ENCODE assay signal across 8 cellular contexts in the genomic region with DNA sequence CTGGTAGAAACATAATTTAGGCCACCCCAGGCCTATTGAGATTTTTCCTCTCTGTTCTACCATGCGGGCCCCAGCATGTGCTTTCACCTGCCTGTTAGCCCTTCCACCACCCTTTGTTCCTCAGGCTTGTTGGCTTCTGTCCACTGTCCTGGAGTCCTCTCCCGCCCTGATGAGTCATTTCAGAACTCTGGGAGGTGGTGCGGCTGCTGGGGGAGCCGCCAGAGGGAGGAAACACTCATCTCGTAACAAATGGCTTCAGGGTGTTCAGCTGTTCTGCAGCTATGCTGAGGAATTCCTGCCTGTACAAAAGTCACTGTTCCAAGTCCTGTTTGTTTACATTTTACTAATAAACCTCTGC. TPM values are rescaled to one million over a fixed set of nuclear protein-coding genes. Genes with fewer than 3 reads are reported as not detected.
DNase-seq lines count a peak whose midpoint lies in the region; ATAC-seq and TF ChIP-seq lines count a peak whose summit lies in the region.

No MANE protein-coding gene starts in this region.

- no peak overlapping the region for H3K27ac Mint-ChIP-seq in activated naive CD8-positive, alpha-beta T cell treated with anti-CD3 and anti-CD28 coated beads, Interleukin-2, amount 50 U/mL, for 24 hours
- H3K27ac Mint-ChIP-seq in activated T-helper 1 cell treated with anti-CD3 and anti-CD28 coated beads, Interleukin-12 subunit alpha, Interleukin-12 subunit beta, Interleukin-2, Interleukin-4 antibody, amounts not matched to agents 30 ng/mL and 10 ng/mL and 1 ng/mL, durations not matched to agents 14 hours and 24 hours and 36 hours, result no peak overlapping the region

- TF ChIP-seq CTCF in SK-N-SH (IDR thresholded peaks at IDR 0.05), result peak; percentile 60
- TF ChIP-seq CTCF in foreskin fibroblast (IDR thresholded peaks at IDR 0.05; ENCODE audit: low read depth, low read length), result peak; percentile 60
- no peak for TF ChIP-seq CTCF in omental fat pad (IDR thresholded peaks at IDR 0.05)

- TF ChIP-seq RAD21 in SK-N-SH (IDR thresholded peaks at IDR 0.05; ENCODE audit: low read length), result no peak; the same call in 1 of the 2 replicates

- H3F3A ChIP-seq in SK-N-SH (replicated peaks; ENCODE audit: insufficient read depth), result peaks cover 20% of the 10 kb centered on the region

- no peaks in the 10 kb centered on the region for H3K9me2 ChIP-seq in SK-N-SH

- H3K9me3 ChIP-seq in SK-N-SH, result no peaks in the 10 kb centered on the region

- peak overlapping the region; percentile 73 to 86 for H3K27ac ChIP-seq in SK-N-SH (ENCODE audit: low read depth in 2 of 2, low read length in 1 of 2)

- H3K4me2 ChIP-seq in SK-N-SH, result peak overlapping the region; percentile 56

- CTCF ChIA-PET in SK-N-SH (lab: Yijun Ruan, JAX), result no interaction called here

- H2AFZ ChIP-seq in SK-N-SH (ENCODE audit: low read depth), result peak overlapping the region; percentile 57; the same call in 1 of the 2 replicates

- peak; percentile 34 to 90; a peak in 2 of 4 replicates for TF ChIP-seq EP300 in SK-N-SH (IDR thresholded peaks at IDR 0.05; ENCODE audit: borderline replicate concordance in 1 of 2, low read depth in 1 of 2, low read length in 1 of 2)

- no peaks in the 10 kb centered on the region for H3K27me3 ChIP-seq in SK-N-SH (ENCODE audit: insufficient read depth)

- no peak overlapping the region for H3K4me3 Mint-ChIP-seq in activated naive CD8-positive, alpha-beta T cell treated with anti-CD3 and anti-CD28 coated beads, Interleukin-2, amount 50 U/mL, for 24 hours
- H3K4me3 Mint-ChIP-seq in activated T-helper 1 cell treated with anti-CD3 and anti-CD28 coated beads, Interleukin-12 subunit alpha, Interleukin-12 subunit beta, Interleukin-2, Interleukin-4 antibody, amounts not matched to agents 30 ng/mL and 10 ng/mL and 1 ng/mL, durations not matched to agents 14 hours and 24 hours and 36 hours, result no peak overlapping the region

- peaks cover 8 to 27% of the 10 kb centered on the region in 2 experiments; a peak in 3 of 4 replicates for H3K4me1 ChIP-seq in SK-N-SH (ENCODE audit: control insufficient read depth in 1 of 2, insufficient read depth in 2 of 2, low read depth in 1 of 2, low read length in 1 of 2)

- no peaks in the 10 kb centered on the region for H3K27me3 Mint-ChIP-seq in activated naive CD8-positive, alpha-beta T cell treated with anti-CD3 and anti-CD28 coated beads, Interleukin-2, amount 50 U/mL, for 24 hours
- no peaks in the 10 kb centered on the region for H3K27me3 Mint-ChIP-seq in activated T-helper 1 cell treated with anti-CD3 and anti-CD28 coated beads, Interleukin-12 subunit alpha, Interleukin-12 subunit beta, Interleukin-2, Interleukin-4 antibody, amounts not matched to agents 30 ng/mL and 10 ng/mL and 1 ng/mL, durations not matched to agents 14 hours and 24 hours and 36 hours (ENCODE audit: insufficient read depth)

- intact Hi-C loops in activated T-helper 1 cell treated with anti-CD3 and anti-CD28 coated beads, Interleukin-12 subunit alpha, Interleukin-12 subunit beta, Interleukin-2, Interleukin-4 antibody, amounts not matched to agents 30 ng/mL and 10 ng/mL and 1 ng/mL, durations not matched to agents 14 hours and 24 hours and 36 hours (cut with micrococcal nuclease), result no loop called here

- DNase-seq in HK-2 (ENCODE audit: unreplicated experiment), result peak; percentile 69
- peak; percentile 39 for DNase-seq in SK-N-SH
- DNase-seq in foreskin fibroblast, result peak; percentile 97 to 99
- no peak for DNase-seq in omental fat pad (ENCODE audit: low spot score)
- no peak for DNase-seq in activated naive CD8-positive, alpha-beta T cell treated with anti-CD3 and anti-CD28 coated beads, Interleukin-2, amount 50 U/mL, for 24 hours
- DNase-seq in stimulated activated CD4-positive, alpha-beta T cell treated with anti-CD3 and anti-CD28 coated beads, Interleukin-4, amount 100 ng/mL, for 24 hours, result no peak
- no peak for DNase-seq in activated T-helper 1 cell treated with anti-CD3 and anti-CD28 coated beads, Interleukin-12 subunit alpha, Interleukin-12 subunit beta, Interleukin-2, Interleukin-4 antibody, amounts not matched to agents 30 ng/mL and 10 ng/mL and 1 ng/mL, durations not matched to agents 14 hours and 24 hours and 36 hours (ENCODE audit: low spot score)

- no peak overlapping the region for H3K4me3 ChIP-seq in SK-N-SH (ENCODE audit: low read depth in 2 of 2, low read length in 1 of 2)
- no peak overlapping the region for H3K4me3 ChIP-seq in foreskin fibroblast (ENCODE audit: low read depth in 1 of 2, low read length in 2 of 2)

- H3K36me3 Mint-ChIP-seq in activated naive CD8-positive, alpha-beta T cell treated with anti-CD3 and anti-CD28 coated beads, Interleukin-2, amount 50 U/mL, for 24 hours (ENCODE audit: low read depth), result no peaks in the 10 kb centered on the region
- H3K36me3 Mint-ChIP-seq in activated T-helper 1 cell treated with anti-CD3 and anti-CD28 coated beads, Interleukin-12 subunit alpha, Interleukin-12 subunit beta, Interleukin-2, Interleukin-4 antibody, amounts not matched to agents 30 ng/mL and 10 ng/mL and 1 ng/mL, durations not matched to agents 14 hours and 24 hours and 36 hours (ENCODE audit: low read depth), result no peaks in the 10 kb centered on the region

- H3K9ac ChIP-seq in SK-N-SH, result peak overlapping the region; percentile 45

- no peaks in the 10 kb centered on the region for H3K4me1 Mint-ChIP-seq in activated naive CD8-positive, alpha-beta T cell treated with anti-CD3 and anti-CD28 coated beads, Interleukin-2, amount 50 U/mL, for 24 hours
- H3K4me1 Mint-ChIP-seq in activated T-helper 1 cell treated with anti-CD3 and anti-CD28 coated beads, Interleukin-12 subunit alpha, Interleukin-12 subunit beta, Interleukin-2, Interleukin-4 antibody, amounts not matched to agents 30 ng/mL and 10 ng/mL and 1 ng/mL, durations not matched to agents 14 hours and 24 hours and 36 hours (ENCODE audit: low read depth), result no peaks in the 10 kb centered on the region

- 21% methylated on average over 5 of the region's 5 CpGs for WGBS in SK-N-SH (ENCODE audit: low lambda C conversion rate)

- no peaks in the 10 kb centered on the region for H4K20me1 ChIP-seq in SK-N-SH (ENCODE audit: insufficient read depth)

- ATAC-seq in omental fat pad (ENCODE audit: low FRiP score) (peak; percentile 96), GM21367 (IDR thresholded peaks at IDR 0.05; ENCODE audit: unreplicated experiment) (no peak)
- no peak for ATAC-seq in activated naive CD8-positive, alpha-beta T cell treated with anti-CD3 and anti-CD28 coated beads, Interleukin-2, amount 50 U/mL, for 24 hours

- H3K79me2 ChIP-seq in SK-N-SH (ENCODE audit: insufficient read depth), result no peaks in the 10 kb centered on the region

- POLR2A ChIA-PET in SK-N-SH (lab: Yijun Ruan, JAX), result no interaction called here

- no peaks in the 10 kb centered on the region for H3K36me3 ChIP-seq in SK-N-SH (replicated peaks in 1 of 2; ENCODE audit: control insufficient read depth in 1 of 2, insufficient read depth in 2 of 2, low read length in 1 of 2)

- H3K9me3 Mint-ChIP-seq in activated naive CD8-positive, alpha-beta T cell treated with anti-CD3 and anti-CD28 coated beads, Interleukin-2, amount 50 U/mL, for 24 hours, result no peaks in the 10 kb centered on the region
- H3K9me3 Mint-ChIP-seq in activated T-helper 1 cell treated with anti-CD3 and anti-CD28 coated beads, Interleukin-12 subunit alpha, Interleukin-12 subunit beta, Interleukin-2, Interleukin-4 antibody, amounts not matched to agents 30 ng/mL and 10 ng/mL and 1 ng/mL, durations not matched to agents 14 hours and 24 hours and 36 hours, result no peaks in the 10 kb centered on the region

TF ChIP-seq in SK-N-SH, 30 proteins besides CTCF, POLR2A, EP300 and RAD21 (continues in another document):
- TF ChIP-seq ELF1 (IDR thresholded peaks at IDR 0.05) (0 out of 2 replicates have a peak, but pooled peaks have one; percentile 47), TEAD4 (IDR thresholded peaks at IDR 0.05; ENCODE audit: borderline replicate concordance, insufficient read depth) (peak; percentile 80; the same call in 1 of the 2 replicates), FOXM1 (IDR thresholded peaks at IDR 0.05; ENCODE audit: low read depth) (no peak), TAF1 (IDR thresholded peaks at IDR 0.05; ENCODE audit: borderline replicate concordance, low read depth, low read length) (0 out of 2 replicates have a peak, but pooled peaks have one; percentile 22), GABPA (IDR thresholded peaks at IDR 0.05; ENCODE audit: low read depth) (no peak), SMC3 (IDR thresholded peaks at IDR 0.05; ENCODE audit: low read depth, low read length) (peak; percentile 23; the same call in 1 of the 2 replicates), NRF1 (IDR thresholded peaks at IDR 0.05; ENCODE audit: low read depth, low read length) (no peak), NFIC (IDR thresholded peaks at IDR 0.05; ENCODE audit: borderline replicate concordance) (peak; percentile 95)
- TF ChIP-seq, protein P1, sequence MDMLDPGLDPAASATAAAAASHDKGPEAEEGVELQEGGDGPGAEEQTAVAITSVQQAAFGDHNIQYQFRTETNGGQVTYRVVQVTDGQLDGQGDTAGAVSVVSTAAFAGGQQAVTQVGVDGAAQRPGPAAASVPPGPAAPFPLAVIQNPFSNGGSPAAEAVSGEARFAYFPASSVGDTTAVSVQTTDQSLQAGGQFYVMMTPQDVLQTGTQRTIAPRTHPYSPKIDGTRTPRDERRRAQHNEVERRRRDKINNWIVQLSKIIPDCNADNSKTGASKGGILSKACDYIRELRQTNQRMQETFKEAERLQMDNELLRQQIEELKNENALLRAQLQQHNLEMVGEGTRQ (IDR thresholded peaks at IDR 0.05; ENCODE audit: borderline replicate concordance, low read depth, low read length), result no peak

RNA-seq across cellular contexts. Expression of a gene that starts 36.3 kb away (rescaled TPM):
- 0.03 TPM in 1 of 2 replicates, not detected in the other for polyA plus RNA-seq in SK-N-SH (2012; rRNA removed)
- not detected in 2 replicates for polyA plus RNA-seq in SK-N-SH (2012; cell fraction: cytosol; rRNA removed)
- polyA plus RNA-seq in SK-N-SH (2012; cell fraction: nucleus; rRNA removed), result not detected in 2 replicates
- not detected for total RNA-seq in omental fat pad
- total RNA-seq in activated T-helper 1 cell treated with anti-CD3 and anti-CD28 coated beads, Interleukin-12 subunit alpha, Interleukin-12 subunit beta, Interleukin-2, Interleukin-4 antibody, amounts not matched to agents 30 ng/mL and 10 ng/mL and 1 ng/mL, durations not matched to agents 14 hours and 24 hours and 36 hours, result not detected in 2 replicates

Comparison
In these comparisons a context has a peak if more than half of its experiments do, and no peak if none do; other contexts are left out.
1. DNase-seq: peak in HK-2 (single experiment), SK-N-SH (single experiment) and foreskin fibroblast (2 of 2); none in omental fat pad (single experiment), activated naive CD8-positive, alpha-beta T cell treated with anti-CD3 and anti-CD28 coated beads, Interleukin-2, amount 50 U/mL, for 24 hours (single experiment), stimulated activated CD4-positive, alpha-beta T cell treated with anti-CD3 and anti-CD28 coated beads, Interleukin-4, amount 100 ng/mL, for 24 hours (single experiment) and activated T-helper 1 cell treated with anti-CD3 and anti-CD28 coated beads, Interleukin-12 subunit alpha, Interleukin-12 subunit beta, Interleukin-2, Interleukin-4 antibody, amounts not matched to agents 30 ng/mL and 10 ng/mL and 1 ng/mL, durations not matched to agents 14 hours and 24 hours and 36 hours (single experiment).
2. CTCF ChIP-seq: peak in SK-N-SH (single experiment) and foreskin fibroblast (single experiment); none in omental fat pad (0 of 3).